ENCODE assay signal across 1 cellular context in genomic region chr6:49666480-49666879, GRCh38.
TF ChIP-seq lines count a peak whose summit lies in the region.

No MANE protein-coding gene starts in this region.

TF ChIP-seq in H1, 55 proteins besides CTCF, POLR2A, EP300 and RAD21:
- TF ChIP-seq YY1 (IDR thresholded peaks at IDR 0.05; ENCODE audit: low read depth, low read length) (no peak), CREB1 (IDR thresholded peaks at IDR 0.05) (no peak), SAP30 (IDR thresholded peaks at IDR 0.05; ENCODE audit: insufficient read depth, insufficient replicate concordance, low read length) (no peak), RBBP5 (IDR thresholded peaks at IDR 0.05; ENCODE audit: borderline replicate concordance, low read depth, low read length) (no peak), USF2 (IDR thresholded peaks at IDR 0.05; ENCODE audit: low read length) (no peak), CHD7 (IDR thresholded peaks at IDR 0.05; ENCODE audit: insufficient replicate concordance, low read length) (no peak), MAFK (IDR thresholded peaks at IDR 0.05; ENCODE audit: low read depth, low read length) (no peak), CBX8 (IDR thresholded peaks at IDR 0.05; ENCODE audit: borderline replicate concordance, low read depth, low read length) (no peak), BCL11A (IDR thresholded peaks at IDR 0.05; ENCODE audit: low read depth in 2 of 2, low read length in 2 of 2) (no peak), BRCA1 (IDR thresholded peaks at IDR 0.05; ENCODE audit: low read depth, low read length) (no peak), ASH2L (IDR thresholded peaks at IDR 0.05; ENCODE audit: low read length) (no peak), JUN (IDR thresholded peaks at IDR 0.05; ENCODE audit: low read depth, low read length) (no peak), SP4 (IDR thresholded peaks at IDR 0.05; ENCODE audit: low read length) (no peak), CEBPB (IDR thresholded peaks at IDR 0.05; ENCODE audit: low read depth, low read length) (no peak)
TF ChIP-seq in H1: peak in this region for 0.
